ENCODE assay signal across 31 cellular contexts in genomic region chr2:120963997-120964396, GRCh38.
DNase-seq lines count a peak whose midpoint lies in the region; ATAC-seq and TF ChIP-seq lines count a peak whose summit lies in the region.
"Had no signal": no experiment of that assay in that cellular context is flagged by ENCODE, and none has a peak within 500 bp of the region (broad histone marks: within the 10 kb centered on the region; RNA-seq: fewer than 3 reads in every experiment).

No MANE protein-coding gene starts in this region.

- H3K79me2 ChIP-seq in HCT116 (ENCODE audit: insufficient read depth, low read length): no peaks in the 10 kb centered on the region

- no peak for TF ChIP-seq RAD21 in HCT116 (IDR thresholded peaks at IDR 0.05; ENCODE audit: low read depth)

- no peak overlapping the region for H2AFZ ChIP-seq in HCT116 (ENCODE audit: low read depth, low read length, poor library complexity, severe bottlenecking)

- no peaks in the 10 kb centered on the region for H3K9me2 ChIP-seq in HCT116 (ENCODE audit: insufficient read depth)

- TF ChIP-seq CTCF in AG10803 (conservative IDR thresholded peaks at IDR 0.05; ENCODE audit: low read length): no peak
- TF ChIP-seq CTCF in HCT116 (IDR thresholded peaks at IDR 0.05 in 2 of 3, conservative IDR thresholded peaks at IDR 0.05 in 1 of 3; ENCODE audit: borderline replicate concordance in 1 of 3, insufficient read depth in 1 of 3, low read depth in 2 of 3, low read length in 2 of 3): no peak

- H3K4me3 ChIP-seq in AG10803 (ENCODE audit: low read length) (no peak overlapping the region), HCT116 (replicated peaks in 1 of 2; ENCODE audit: low read depth in 1 of 2, low read length in 2 of 2) (no peak overlapping the region), SJCRH30 (no peak overlapping the region)
- H3K4me3 ChIP-seq: ascending aorta, lung, spleen, stomach had no signal

- no TSS peak for BruUV-seq in HCT116 (replicated peaks; lab: Mats Ljungman, UMichigan)

- RAD21 ChIA-PET in HCT116 (lab: Charles Lee; ENCODE audit: low non-redundant PET in 1 of 2, low total read pairs in 2 of 2, uncharacterized antibody in 2 of 2, unreplicated experiment in 2 of 2): no interaction called here

- no peak for TF ChIP-seq POLR2A in HCT116 (IDR thresholded peaks at IDR 0.05; ENCODE audit: borderline replicate concordance, extremely low read depth, insufficient read depth, insufficient read length)

- no peak overlapping the region for H3K9ac ChIP-seq in HCT116 (ENCODE audit: low read length)
- H3K9ac ChIP-seq: KMS-11 had no signal

- peak overlapping the region; percentile 1; the same call in 1 of the 2 replicates for H3K4me2 ChIP-seq in HCT116 (ENCODE audit: low read length)
- H3K4me2 ChIP-seq: KMS-11 had no signal

- no peak overlapping the region for H3K27ac ChIP-seq in HCT116 (ENCODE audit: low read depth, low read length)
- H3K27ac ChIP-seq in SJCRH30: no peak overlapping the region
- H3K27ac ChIP-seq: ascending aorta, KMS-11, RWPE1, spleen, stomach had no signal

- H3K36me3 ChIP-seq in HCT116 (ENCODE audit: control insufficient read depth in 1 of 2, insufficient read depth in 2 of 2, low read length in 2 of 2): no peaks in the 10 kb centered on the region
- peaks cover 6% of the 10 kb centered on the region; the same call in 1 of the 2 replicates for H3K36me3 ChIP-seq in SJCRH30
- H3K36me3 ChIP-seq: spleen had no signal

- H3K27me3 ChIP-seq in HCT116 (ENCODE audit: insufficient read depth, low read length) (no peaks in the 10 kb centered on the region), SJCRH30 (no peaks in the 10 kb centered on the region)
- H3K27me3 ChIP-seq: ascending aorta, spleen, stomach had no signal

- ATAC-seq in HCT116: no peak; the same call in 1 of the 2 replicates

- H3K9me3 ChIP-seq in HCT116 (ENCODE audit: control insufficient read depth in 1 of 2, insufficient read depth in 1 of 2, low read depth in 1 of 2, low read length in 2 of 2) (no peaks in the 10 kb centered on the region), SJCRH30 (replicated peaks) (no peaks in the 10 kb centered on the region)
- H3K9me3 ChIP-seq: ascending aorta, spleen, stomach had no signal

- peaks cover 3 to 7% of the 10 kb centered on the region in 2 experiments; a peak in 1 of 4 replicates for H3K4me1 ChIP-seq in HCT116 (ENCODE audit: control insufficient read depth in 1 of 2, insufficient read depth in 2 of 2, low read length in 2 of 2)
- H3K4me1 ChIP-seq in SJCRH30: peaks cover 11% of the 10 kb centered on the region
- H3K4me1 ChIP-seq: ascending aorta, spleen had no signal

- no peaks in the 10 kb centered on the region for H4K20me1 ChIP-seq in HCT116 (ENCODE audit: insufficient read depth)

- POLR2A ChIA-PET in HCT116 (lab: Charles Lee): no interaction called here

- CTCF ChIA-PET in HCT116 (lab: Charles Lee): no interaction called here

- DNase-seq in AG10803 (ENCODE audit: low read depth) (peak; percentile 25), HCT116 (ENCODE audit: low read depth, low spot score) (no peak), SJCRH30 (peak; percentile 41 to 48), islet precursor cell (peak; percentile 67), NCI-H1105 (lab: John Stamatoyannopoulos, UW) (no peak), NCI-H82 treated with DMSO at 0.1 percent for 48 hours (lab: John Stamatoyannopoulos, UW; ENCODE audit: unreplicated experiment) (no peak), NOMO-1 treated with DMSO at 0.1 percent for 48 hours (lab: John Stamatoyannopoulos, UW; ENCODE audit: unreplicated experiment) (no peak)
- no peak for DNase-seq in activated naive CD4-positive, alpha-beta T cell treated with anti-CD3 and anti-CD28 coated beads, Interleukin-2, amount 50 U/mL, for 16 hours
- DNase-seq: activated CD4-positive, alpha-beta T cell treated with anti-CD3 and anti-CD28 coated beads for 1 hour; activated naive CD4-positive, alpha-beta T cell treated with anti-CD3 and anti-CD28 coated beads, Interleukin-2, amount 10 ng/mL, durations not matched to agents 7 days and 5 days; activated T-cell treated with anti-CD3 and anti-CD28 coated beads, Interleukin-2, amount 50 U/mL, for 48 hours; AML-193; CD8-positive, alpha-beta memory T cell; cerebellar nuclear complex; DND-41; erythroblast; head of caudate nucleus; immature natural killer cell; NCI-H1092 treated with DMSO at 0.1 percent for 48 hours; NCI-H2081; NCI-H446 treated with DMSO at 0.1 percent for 48 hours; occipital lobe; retina; spleen; stimulated activated CD4-positive, alpha-beta T cell treated with anti-CD3 and anti-CD28 coated beads, Interleukin-4, amount 100 ng/mL, for 24 hours; stomach; trophoblast cell had no signal

- intact Hi-C loops in HCT116 (cut with micrococcal nuclease): no loop called here

TF ChIP-seq in HCT116, 20 proteins besides CTCF, POLR2A, EP300 and RAD21:
- TF ChIP-seq EGR1 (IDR thresholded peaks at IDR 0.05; ENCODE audit: low read depth): no peak
- TF ChIP-seq SP1 (IDR thresholded peaks at IDR 0.05; ENCODE audit: low read depth): no peak
- TF ChIP-seq POLR2AphosphoS5 (IDR thresholded peaks at IDR 0.05; ENCODE audit: low read depth, low read length): no peak
- no peak for TF ChIP-seq FOSL1 (IDR thresholded peaks at IDR 0.05; ENCODE audit: low read depth)
- TF ChIP-seq CEBPB (IDR thresholded peaks at IDR 0.05; ENCODE audit: low read depth): no peak
- TF ChIP-seq SRF (IDR thresholded peaks at IDR 0.05; ENCODE audit: low read depth): no peak
- no peak for TF ChIP-seq TCF7L2 (IDR thresholded peaks at IDR 0.05; ENCODE audit: borderline replicate concordance, extremely low read depth, insufficient read depth, insufficient read length)
TF ChIP-seq in HCT116: peak in this region for 0.

Comparison
In these comparisons a context has a peak if more than half of its experiments do, and no peak if none do; other contexts are left out.
1. DNase-seq: peak in AG10803 (single experiment), SJCRH30 (2 of 2) and islet precursor cell (single experiment); none in HCT116 (single experiment), NCI-H1105 (single experiment), activated naive CD4-positive, alpha-beta T cell treated with anti-CD3 and anti-CD28 coated beads, Interleukin-2, amount 50 U/mL, for 16 hours (single experiment), NCI-H82 treated with DMSO at 0.1 percent for 48 hours (single experiment) and NOMO-1 treated with DMSO at 0.1 percent for 48 hours (single experiment).